Comparison of ENCODE assay signal across 7 cellular contexts in the genomic region with DNA sequence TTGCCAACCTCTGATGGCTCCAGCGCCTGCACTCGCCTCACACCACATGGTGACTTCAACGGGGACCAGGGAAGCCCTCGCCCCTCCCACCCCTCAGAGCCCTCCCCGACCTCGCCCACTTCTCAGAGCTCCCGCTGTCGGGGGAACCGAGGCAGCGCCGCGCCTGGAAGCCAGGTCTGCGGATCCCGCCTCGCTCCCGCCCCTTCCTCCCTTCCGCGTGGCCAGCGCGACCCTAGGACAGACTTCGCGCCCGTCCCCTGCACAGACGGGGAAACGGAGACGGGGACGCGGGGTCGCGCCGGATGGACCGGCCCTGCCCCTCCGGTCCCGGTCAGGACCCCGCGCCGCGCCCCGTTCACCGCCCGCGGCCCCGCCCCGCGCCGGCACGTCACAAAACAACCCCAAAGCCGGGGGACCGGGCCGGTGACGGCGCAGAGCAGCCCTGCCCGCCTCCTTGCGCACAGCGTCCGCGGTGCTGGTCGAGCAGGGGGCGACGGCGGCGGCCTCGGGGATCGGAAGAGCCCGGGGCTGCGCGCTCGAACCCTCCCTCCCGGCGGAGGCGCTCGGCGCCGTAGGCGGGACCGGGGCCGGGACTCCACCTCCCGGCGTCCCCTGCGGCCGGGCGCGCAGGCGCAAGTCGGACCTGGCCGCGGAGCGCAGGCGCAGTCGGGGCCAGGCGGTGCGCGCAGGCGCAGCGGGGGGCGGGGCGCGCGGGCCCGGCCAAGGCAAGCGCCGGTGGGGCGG. TPM values are rescaled to one million over a fixed set of nuclear protein-coding genes. Genes with fewer than 3 reads are reported as not detected.
DNase-seq lines count a peak whose midpoint lies in the region; ATAC-seq and TF ChIP-seq lines count a peak whose summit lies in the region.

No MANE protein-coding gene starts in this region.

- H3K9me3 Mint-ChIP-seq in brain: no peaks in the 10 kb centered on the region

- H3K36me3 ChIP-seq in skeletal muscle tissue (ENCODE audit: control insufficient read depth in 3 of 3, insufficient read depth in 3 of 3, low read length in 3 of 3): peaks cover 3 to 8% (median 6%) of the 10 kb centered on the region in 3 donors

- peaks cover 3% of the 10 kb centered on the region for H3K36me3 Mint-ChIP-seq in brain

- H3K9me3 ChIP-seq in iPS-18c (ENCODE audit: control insufficient read depth, insufficient read depth, low read length): no peaks in the 10 kb centered on the region
- no peaks in the 10 kb centered on the region for H3K9me3 ChIP-seq in skeletal muscle tissue (ENCODE audit: control insufficient read depth in 3 of 3, low read length in 3 of 3)

- H3K9ac ChIP-seq in skeletal muscle tissue (ENCODE audit: low read depth in 1 of 3, low read length in 3 of 3): peak overlapping the region; percentile 61 to 84 (median 78)

- peaks cover 2 to 12% (median 8%) of the 10 kb centered on the region in 3 donors for H3K27me3 ChIP-seq in skeletal muscle tissue (ENCODE audit: control insufficient read depth in 3 of 3, insufficient read depth in 3 of 3, low read length in 3 of 3)

- no peak for TF ChIP-seq CTCF in brain (conservative IDR thresholded peaks at IDR 0.05)

- H3K4me3 Mint-ChIP-seq in brain: peak overlapping the region; percentile 81 to 87 (median 83)

- peaks cover 30 to 37% (median 37%) of the 10 kb centered on the region in 3 donors for H3K4me1 ChIP-seq in skeletal muscle tissue (ENCODE audit: control insufficient read depth in 3 of 3, insufficient read depth in 3 of 3, low read length in 3 of 3)

- H3K4me1 Mint-ChIP-seq in brain: peaks cover 31% of the 10 kb centered on the region

- peaks cover 3% of the 10 kb centered on the region for H3K27me3 Mint-ChIP-seq in brain

- H3K4me3 ChIP-seq in iPS-18c (ENCODE audit: insufficient read depth, low read depth, low read length) (peak overlapping the region; percentile 86), skeletal muscle tissue (ENCODE audit: low read length in 3 of 3) (peak overlapping the region; percentile 59 to 94 (median 82))

- peak overlapping the region; percentile 79 for H3K27ac ChIP-seq in skeletal muscle tissue (ENCODE audit: low read depth, low read length)

- peak; percentile 72 for ATAC-seq in GM18498 (IDR thresholded peaks at IDR 0.05; ENCODE audit: unreplicated experiment)
- peak; percentile 54 for ATAC-seq in HG02870 (IDR thresholded peaks at IDR 0.05; ENCODE audit: unreplicated experiment)

- peak; percentile 75 for DNase-seq in NCI-H1694 (lab: John Stamatoyannopoulos, UW)
- DNase-seq in UCSD-AML1 (lab: John Stamatoyannopoulos, UW; ENCODE audit: unreplicated experiment): peak; percentile 91

- H3K27ac Mint-ChIP-seq in brain: peak overlapping the region; percentile 61 to 91 (median 83)

RNA-seq across cellular contexts. Expression of gene CDC34, which starts 0.4 kb away (rescaled TPM):
- polyA plus RNA-seq in brain (ENCODE audit: insufficient read depth, low read depth, low replicate concordance): 152 TPM
- total RNA-seq in skeletal muscle tissue: 73.1 TPM

RNA-seq across cellular contexts. Expression of gene GZMM, which starts 12.7 kb away (rescaled TPM):
- 1.4 TPM for polyA plus RNA-seq in brain (ENCODE audit: insufficient read depth, low read depth, low replicate concordance)
- not detected for total RNA-seq in skeletal muscle tissue

RNA-seq across cellular contexts. Expression of gene TPGS1, which starts 23.9 kb away (rescaled TPM):
- polyA plus RNA-seq in brain (ENCODE audit: insufficient read depth, low read depth, low replicate concordance): 15.9 TPM
- 24.5 TPM for total RNA-seq in skeletal muscle tissue

RNA-seq across cellular contexts. Expression of gene MADCAM1, which starts 34.9 kb away (rescaled TPM):
- 3.4 TPM for polyA plus RNA-seq in brain (ENCODE audit: insufficient read depth, low read depth, low replicate concordance)
- 2.6 TPM for total RNA-seq in skeletal muscle tissue

RNA-seq across cellular contexts. Expression of gene BSG, which starts 41.2 kb away (rescaled TPM):
- polyA plus RNA-seq in brain (ENCODE audit: insufficient read depth, low read depth, low replicate concordance): 1,263 TPM
- total RNA-seq in skeletal muscle tissue: 144 TPM

Comparison
In these comparisons a context has a peak if more than half of its experiments do, and no peak if none do; other contexts are left out.
1. Peak in every context shown above with its lines: DNase-seq, ATAC-seq, H3K4me3 ChIP-seq and H3K27ac ChIP-seq.